In the genomic region with DNA sequence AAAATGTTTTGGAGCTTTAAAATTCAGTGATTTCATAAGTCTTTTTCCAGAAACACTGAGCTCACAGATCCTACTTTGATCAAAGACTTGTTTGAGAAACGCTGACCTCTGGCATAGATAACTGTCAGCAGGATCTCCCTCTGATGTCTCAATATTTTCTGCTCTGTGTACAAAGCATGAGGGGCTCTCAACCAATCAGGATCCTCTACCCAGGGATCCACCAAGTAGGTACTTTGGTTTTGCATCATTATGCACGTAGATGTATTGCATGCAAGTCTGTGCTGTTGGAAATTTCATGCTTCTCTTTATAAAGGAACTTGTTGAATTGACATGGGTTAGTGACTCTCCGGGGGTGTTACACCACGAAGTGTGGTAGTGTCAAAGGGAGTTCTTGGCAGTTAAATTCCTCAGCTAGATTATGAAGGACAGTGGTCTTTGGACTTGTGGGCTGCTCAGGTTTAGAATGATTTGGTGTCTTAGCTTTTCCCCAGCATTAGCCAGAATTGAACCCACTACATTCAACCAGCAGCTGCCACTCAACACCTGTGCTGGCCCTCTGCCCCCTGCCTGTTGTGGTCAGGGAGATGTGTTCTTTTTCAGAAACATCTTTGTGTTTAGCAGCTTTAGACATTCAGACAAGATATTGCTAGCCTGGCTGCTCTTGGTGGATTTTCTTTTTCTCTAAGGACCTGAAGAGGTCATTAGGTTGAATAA, we compare ENCODE assay signal across 12 cellular contexts. TPM values are rescaled to one million over a fixed set of nuclear protein-coding genes. Genes with fewer than 3 reads are reported as not detected.
A peak's percentile ranks its signal among the peaks of the same experiment; 100 is the strongest.
DNase-seq lines count a peak whose midpoint lies in the region; ATAC-seq and TF ChIP-seq lines count a peak whose summit lies in the region.
"Had no signal": no experiment of that assay in that cellular context is flagged by ENCODE, and none has a peak within 500 bp of the region (broad histone marks: within the 10 kb centered on the region; RNA-seq: fewer than 3 reads in every experiment).

No MANE protein-coding gene starts in this region.

- peak overlapping the region; percentile 10 for H3K27ac Mint-ChIP-seq in activated CD4-positive, alpha-beta T cell treated with anti-CD3 and anti-CD28 coated beads, Interleukin-2, amount 10 ng/mL, durations not matched to agents 7 days and 5 days
- peak overlapping the region; percentile 100 for H3K27ac Mint-ChIP-seq in activated naive CD8-positive, alpha-beta T cell treated with anti-CD3 and anti-CD28 coated beads, Interleukin-2, amount 50 U/mL, for 24 hours

- no peaks in the 10 kb centered on the region for H3K27me3 ChIP-seq in mesenchymal stem cell (ENCODE audit: control insufficient read depth in 1 of 2, insufficient read depth in 1 of 2, low read length in 2 of 2)
- no peaks in the 10 kb centered on the region for H3K27me3 ChIP-seq in thyroid gland

- TF ChIP-seq POLR2A in thyroid gland (IDR thresholded peaks at IDR 0.05): no peak

- no peak overlapping the region for H3K23ac ChIP-seq in mesenchymal stem cell (ENCODE audit: low read length in 2 of 2)

- peaks cover 22% of the 10 kb centered on the region for H3K4me1 ChIP-seq in mesenchymal stem cell (ENCODE audit: control insufficient read depth, insufficient read depth, low read depth, low read length)
- H3K4me1 ChIP-seq in thyroid gland: peaks cover 24 to 48% of the 10 kb centered on the region in 2 donors

- H3K9ac ChIP-seq in mesenchymal stem cell (ENCODE audit: low read length): peak overlapping the region; percentile 77

- H2AK5ac ChIP-seq in mesenchymal stem cell (ENCODE audit: low read length, severe bottlenecking): no peak overlapping the region

- peak overlapping the region in 1 of 2 experiments; percentile 81 for H3K4me3 ChIP-seq in mesenchymal stem cell (ENCODE audit: insufficient read depth in 1 of 2, low read depth in 1 of 2, low read length in 2 of 2)
- H3K4me3 ChIP-seq in thyroid gland (replicated peaks in 1 of 3): no peak overlapping the region

- no peaks in the 10 kb centered on the region for H3K9me3 Mint-ChIP-seq in activated CD4-positive, alpha-beta T cell treated with anti-CD3 and anti-CD28 coated beads, Interleukin-2, amount 10 ng/mL, durations not matched to agents 7 days and 5 days
- H3K9me3 Mint-ChIP-seq in activated naive CD8-positive, alpha-beta T cell treated with anti-CD3 and anti-CD28 coated beads, Interleukin-2, amount 50 U/mL, for 24 hours: no peaks in the 10 kb centered on the region

- no peaks in the 10 kb centered on the region for H3K27me3 Mint-ChIP-seq in activated CD4-positive, alpha-beta T cell treated with anti-CD3 and anti-CD28 coated beads, Interleukin-2, amount 10 ng/mL, durations not matched to agents 7 days and 5 days
- H3K27me3 Mint-ChIP-seq in activated naive CD8-positive, alpha-beta T cell treated with anti-CD3 and anti-CD28 coated beads, Interleukin-2, amount 50 U/mL, for 24 hours: peaks cover 2% of the 10 kb centered on the region

- no peak overlapping the region for H4K91ac ChIP-seq in mesenchymal stem cell (ENCODE audit: low read length)

- no peak overlapping the region for H3K14ac ChIP-seq in mesenchymal stem cell (ENCODE audit: low read length in 2 of 2)

- no peak overlapping the region for H3K4me3 Mint-ChIP-seq in activated CD4-positive, alpha-beta T cell treated with anti-CD3 and anti-CD28 coated beads, Interleukin-2, amount 10 ng/mL, durations not matched to agents 7 days and 5 days
- H3K4me3 Mint-ChIP-seq in activated naive CD8-positive, alpha-beta T cell treated with anti-CD3 and anti-CD28 coated beads, Interleukin-2, amount 50 U/mL, for 24 hours: peak overlapping the region; percentile 32

- peaks cover 44% of the 10 kb centered on the region for H3K4me1 Mint-ChIP-seq in activated CD4-positive, alpha-beta T cell treated with anti-CD3 and anti-CD28 coated beads, Interleukin-2, amount 10 ng/mL, durations not matched to agents 7 days and 5 days
- peaks cover 75% of the 10 kb centered on the region for H3K4me1 Mint-ChIP-seq in activated naive CD8-positive, alpha-beta T cell treated with anti-CD3 and anti-CD28 coated beads, Interleukin-2, amount 50 U/mL, for 24 hours

- H3K36me3 Mint-ChIP-seq in activated CD4-positive, alpha-beta T cell treated with anti-CD3 and anti-CD28 coated beads, Interleukin-2, amount 10 ng/mL, durations not matched to agents 7 days and 5 days (ENCODE audit: low read depth): no peaks in the 10 kb centered on the region
- H3K36me3 Mint-ChIP-seq in activated naive CD8-positive, alpha-beta T cell treated with anti-CD3 and anti-CD28 coated beads, Interleukin-2, amount 50 U/mL, for 24 hours (ENCODE audit: low read depth): peaks cover 8% of the 10 kb centered on the region

- no peak overlapping the region for H3K27ac ChIP-seq in mesenchymal stem cell (ENCODE audit: low read length, poor library complexity, severe bottlenecking)
- H3K27ac ChIP-seq in thyroid gland: peak overlapping the region; percentile 56 to 91 (median 86)

- H2BK15ac ChIP-seq in mesenchymal stem cell (ENCODE audit: low read depth, poor library complexity, severe bottlenecking): no peak overlapping the region

- POLR2A ChIA-PET in activated CD4-positive, alpha-beta T cell treated with anti-CD3 and anti-CD28 coated beads, Interleukin-2, amount 10 ng/mL, durations not matched to agents 7 days and 5 days (lab: Charles Lee): interaction anchor here (0.7 kb wide), 1 partner anchor 11 kb away, joined by 6 read pairs; no protein-coding TSS in a partner anchor

- no peak overlapping the region for H3K4ac ChIP-seq in mesenchymal stem cell (ENCODE audit: low read depth in 1 of 2, low read length in 2 of 2)

- H2BK12ac ChIP-seq in mesenchymal stem cell (ENCODE audit: low read length in 2 of 2): peak overlapping the region in 1 of 2 experiments; percentile 0

- 69% methylated on average over 4 of the region's 4 CpGs for WGBS in mesenchymal stem cell
- WGBS in thyroid gland, 2 donors: 28 to 33% methylated on average over 4 of the region's 4 CpGs

- H3K79me1 ChIP-seq in mesenchymal stem cell (replicated peaks; ENCODE audit: low read length, poor library complexity, severe bottlenecking): peaks cover 1% of the 10 kb centered on the region

- H2BK120ac ChIP-seq in mesenchymal stem cell (ENCODE audit: low read depth, low read length): no peak overlapping the region

- intact Hi-C loops in thyroid gland (cut with DNase I): loop anchor here (5.0 kb wide), 1 partner anchor 42 kb away; no protein-coding TSS in a partner anchor

- CTCF ChIA-PET in activated CD4-positive, alpha-beta T cell treated with anti-CD3 and anti-CD28 coated beads, Interleukin-2, amount 10 ng/mL, durations not matched to agents 7 days and 5 days (lab: Charles Lee): interaction anchor here (0.6 to 3.0 kb wide), 7 partner anchors 9 to 46 kb away, joined by 3 to 12 read pairs (median 5); no protein-coding TSS in a partner anchor

- H3K36me3 ChIP-seq in mesenchymal stem cell (ENCODE audit: control insufficient read depth in 1 of 2, insufficient read depth in 2 of 2, low read depth in 1 of 2, low read length in 2 of 2): no peaks in the 10 kb centered on the region
- H3K36me3 ChIP-seq in thyroid gland: no peaks in the 10 kb centered on the region

- H2BK5ac ChIP-seq in mesenchymal stem cell (ENCODE audit: low read depth, low read length, poor library complexity, severe bottlenecking): no peak overlapping the region

- no peak overlapping the region for H3K4me2 ChIP-seq in mesenchymal stem cell (ENCODE audit: low read length, poor library complexity, severe bottlenecking)

- peak; percentile 50 for ATAC-seq in activated naive CD8-positive, alpha-beta T cell treated with anti-CD3 and anti-CD28 coated beads, Interleukin-2, amount 50 U/mL, for 24 hours
- ATAC-seq in HG03354 (IDR thresholded peaks at IDR 0.05; ENCODE audit: poor library complexity, severe bottlenecking, unreplicated experiment) (no peak), HG02938 (IDR thresholded peaks at IDR 0.05; ENCODE audit: unreplicated experiment) (no peak)

- no peak overlapping the region for H3K18ac ChIP-seq in mesenchymal stem cell (ENCODE audit: low read depth in 1 of 2, low read length in 2 of 2)

- DNase-seq in activated CD4-positive, alpha-beta T cell treated with anti-CD3 and anti-CD28 coated beads, Interleukin-2, amount 10 ng/mL, durations not matched to agents 7 days and 5 days: no peak
- no peak for DNase-seq in activated CD4-positive, alpha-beta T cell treated with anti-CD3 and anti-CD28 coated beads, Interleukin-2, amount 50 U/mL, for 48 hours
- DNase-seq in activated naive CD8-positive, alpha-beta T cell treated with anti-CD3 and anti-CD28 coated beads, Interleukin-2, amount 50 U/mL, for 24 hours: no peak
- DNase-seq in mesenchymal stem cell (peak; percentile 61), thyroid gland (no peak)
- DNase-seq in stimulated activated CD4-positive, alpha-beta T cell treated with anti-CD3 and anti-CD28 coated beads, Interleukin-2, amount 100 ng/mL, for 48 hours: no peak
- DNase-seq: AML-193; stimulated activated naive CD4-positive, alpha-beta T cell treated with Interleukin-2 at 50 U/mL for 16 hours had no signal

- H3K9me3 ChIP-seq in mesenchymal stem cell (ENCODE audit: control insufficient read depth, low read length) (no peaks in the 10 kb centered on the region), thyroid gland (no peaks in the 10 kb centered on the region)

- H2AFZ ChIP-seq in mesenchymal stem cell (ENCODE audit: low read depth, low read length): no peak overlapping the region

- no peak overlapping the region for H4K8ac ChIP-seq in mesenchymal stem cell (ENCODE audit: low read length)

- TF ChIP-seq CTCF in thyroid gland (IDR thresholded peaks at IDR 0.05): no peak

RNA-seq across cellular contexts. Expression of a gene that starts 1.7 kb away (rescaled TPM):
- total RNA-seq in activated CD4-positive, alpha-beta T cell treated with anti-CD3 and anti-CD28 coated beads, Interleukin-2, amount 10 ng/mL, durations not matched to agents 7 days and 5 days: 1 to 10 TPM; 3.1 to 4.1 TPM
- 8.6 TPM for polyA plus RNA-seq in mesenchymal stem cell (2013, experiment 1 of 2)
- 8.7 TPM for polyA plus RNA-seq in mesenchymal stem cell (2013, experiment 2 of 2)
- total RNA-seq in thyroid gland: 10 to 100 TPM; 30.5 to 41.3 (median 38.2) TPM

RNA-seq across cellular contexts. Expression of a gene that starts 16.8 kb away (rescaled TPM):
- under 1 TPM in 1 of 2 experiments, not detected in 1; 0.27 TPM for total RNA-seq in activated CD4-positive, alpha-beta T cell treated with anti-CD3 and anti-CD28 coated beads, Interleukin-2, amount 10 ng/mL, durations not matched to agents 7 days and 5 days
- 0.41 TPM for polyA plus RNA-seq in mesenchymal stem cell (2013, experiment 1 of 2)
- 0.30 TPM for polyA plus RNA-seq in mesenchymal stem cell (2013, experiment 2 of 2)
- 10 to 100 TPM; 21.7 to 33.4 (median 24.9) TPM for total RNA-seq in thyroid gland
- total RNA-seq: lung microvascular endothelial cell, RPMI7951 had no signal

RNA-seq across cellular contexts. Expression of a gene that starts 23.0 kb away (rescaled TPM):
- not detected for total RNA-seq in activated CD4-positive, alpha-beta T cell treated with anti-CD3 and anti-CD28 coated beads, Interleukin-2, amount 10 ng/mL, durations not matched to agents 7 days and 5 days
- polyA plus RNA-seq in mesenchymal stem cell (2013, experiment 1 of 2): 0.10 TPM
- polyA plus RNA-seq in mesenchymal stem cell (2013, experiment 2 of 2): not detected
- under 1 TPM in 1 of 4 donors, not detected in 3; 0.22 TPM for total RNA-seq in thyroid gland
- total RNA-seq: lung microvascular endothelial cell, RPMI7951 had no signal

RNA-seq across cellular contexts. Expression of a gene that starts 23.9 kb away (rescaled TPM):
- not detected for total RNA-seq in activated CD4-positive, alpha-beta T cell treated with anti-CD3 and anti-CD28 coated beads, Interleukin-2, amount 10 ng/mL, durations not matched to agents 7 days and 5 days
- 9.0 TPM for polyA plus RNA-seq in mesenchymal stem cell (2013, experiment 1 of 2)
- polyA plus RNA-seq in mesenchymal stem cell (2013, experiment 2 of 2): 9.8 TPM
- total RNA-seq in thyroid gland: 100 to 1,000 TPM; 174 to 350 (median 250) TPM
- total RNA-seq: RPMI7951 had no signal

RNA-seq across cellular contexts. Expression of a gene that starts 56.1 kb away (rescaled TPM):
- total RNA-seq in activated CD4-positive, alpha-beta T cell treated with anti-CD3 and anti-CD28 coated beads, Interleukin-2, amount 10 ng/mL, durations not matched to agents 7 days and 5 days: 10 to 100 TPM; 18.3 to 26.5 TPM
- polyA plus RNA-seq in mesenchymal stem cell (2013, experiment 1 of 2): 14.6 TPM
- polyA plus RNA-seq in mesenchymal stem cell (2013, experiment 2 of 2): 13.8 TPM
- 10 to 100 TPM; 24.7 to 47.1 (median 38.0) TPM for total RNA-seq in thyroid gland

Comparison
In these comparisons a context has a peak if more than half of its experiments do, and no peak if none do; other contexts are left out.
1. RNA of a gene that starts 1.7 kb away (total RNA-seq): 30.5 to 41.3 TPM in thyroid gland; 3.1 to 4.1 TPM in activated CD4-positive, alpha-beta T cell treated with anti-CD3 and anti-CD28 coated beads, Interleukin-2, amount 10 ng/mL, durations not matched to agents 7 days and 5 days; every median in the first group is over 4 times any median in the second.
2. RNA of a gene that starts 16.8 kb away (total RNA-seq): 21.7 to 33.4 TPM in thyroid gland; 0.27 TPM in activated CD4-positive, alpha-beta T cell treated with anti-CD3 and anti-CD28 coated beads, Interleukin-2, amount 10 ng/mL, durations not matched to agents 7 days and 5 days; every median in the first group is over 10 times any median in the second.